ENCODE assay signal across 9 cellular contexts in the genomic region with DNA sequence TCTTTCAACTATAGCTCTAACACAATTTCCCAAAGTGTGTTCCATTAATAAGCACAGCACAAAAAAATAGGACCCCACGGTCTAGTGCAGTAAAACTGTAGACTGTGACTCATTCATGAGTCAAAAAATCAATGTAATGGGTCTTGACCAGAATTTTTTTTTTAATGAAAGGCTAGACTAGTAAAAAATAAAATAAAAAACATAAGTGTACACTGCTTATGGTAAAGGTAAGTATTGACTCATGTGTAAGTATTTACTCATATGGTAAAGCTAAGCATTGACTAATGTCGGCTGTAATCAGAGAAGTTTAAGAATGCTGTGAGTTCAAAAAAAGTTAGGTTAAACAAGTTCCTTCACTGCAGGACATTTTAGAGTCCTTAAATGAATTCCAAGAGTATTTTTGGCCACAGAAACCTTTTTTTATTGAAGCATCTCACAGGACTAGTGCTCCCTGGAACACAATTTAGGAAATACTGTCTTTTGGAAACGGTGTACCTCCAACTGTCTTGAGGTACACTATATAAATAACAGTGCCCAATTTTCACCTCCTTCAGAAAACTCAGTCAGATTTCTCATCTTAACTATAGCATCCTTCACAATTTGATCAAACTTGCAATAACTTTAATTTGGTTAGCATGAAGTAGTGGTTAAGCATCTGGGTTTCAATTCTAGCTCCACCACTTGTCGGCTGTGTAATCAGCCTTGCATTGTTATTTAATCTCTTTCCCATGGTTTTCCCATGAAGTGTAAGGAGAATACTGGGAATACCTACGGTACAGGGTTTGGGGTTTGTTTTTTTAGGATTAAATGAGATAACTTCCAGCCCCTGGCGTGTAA. TPM values are rescaled to one million over a fixed set of nuclear protein-coding genes. Genes with fewer than 3 reads are reported as not detected.
A peak's percentile ranks its signal among the peaks of the same experiment; 100 is the strongest.
DNase-seq lines count a peak whose midpoint lies in the region; ATAC-seq and TF ChIP-seq lines count a peak whose summit lies in the region.
"Had no signal": no experiment of that assay in that cellular context is flagged by ENCODE, and none has a peak within 500 bp of the region (broad histone marks: within the 10 kb centered on the region; RNA-seq: fewer than 3 reads in every experiment).

No MANE protein-coding gene starts in this region.

- no peak for TF ChIP-seq EP300 in suprapubic skin (IDR thresholded peaks at IDR 0.05)

- H3K4me3 ChIP-seq in epithelial cell of proximal tubule (ENCODE audit: low read depth, low read length) (peak overlapping the region; percentile 42), suprapubic skin (peak overlapping the region; percentile 6)

- H3K9me3 Mint-ChIP-seq in CD4-positive, alpha-beta T cell = no peaks in the 10 kb centered on the region

- WGBS in suprapubic skin = 36% methylated on average over 6 of the region's 6 CpGs

- peaks cover 4% of the 10 kb centered on the region for H3K4me1 ChIP-seq in suprapubic skin

- no peaks in the 10 kb centered on the region for H3K27me3 ChIP-seq in suprapubic skin
- H3K27me3 ChIP-seq in CD4-positive, alpha-beta T cell (ENCODE audit: control insufficient read depth, insufficient read depth, low read length) = no peaks in the 10 kb centered on the region

- H3K4me3 Mint-ChIP-seq in CD4-positive, alpha-beta T cell = no peak overlapping the region

- H3K27me3 Mint-ChIP-seq in CD4-positive, alpha-beta T cell = peaks cover 21% of the 10 kb centered on the region

- H3K36me3 Mint-ChIP-seq in CD4-positive, alpha-beta T cell (ENCODE audit: low read depth) = no peaks in the 10 kb centered on the region

- POLR2A ChIA-PET in CD4-positive, alpha-beta T cell (lab: Charles Lee) = no interaction called here

- intact Hi-C loops in CD4-positive, alpha-beta T cell (cut with DNase I, micrococcal nuclease) = loop anchor here in 1 of 2 experiments (2.0 kb wide), 1 partner anchor 470 kb away; no protein-coding TSS in a partner anchor

- H3K27ac Mint-ChIP-seq in CD4-positive, alpha-beta T cell = no peak overlapping the region

- DNase-seq in epithelial cell of proximal tubule (ENCODE audit: low read depth) (no peak), suprapubic skin (ENCODE audit: low spot score in 2 of 2) (no peak), cortex of kidney (lab: John Stamatoyannopoulos, UW) (no peak)
- no peak for DNase-seq in CD4-positive, alpha-beta T cell
- DNase-seq in activated CD4-positive, alpha-beta T cell treated with anti-CD3 and anti-CD28 coated beads, Interleukin-2, amount 50 U/mL, for 1 hour = no peak

- no peak for TF ChIP-seq CTCF in epithelial cell of proximal tubule (conservative IDR thresholded peaks at IDR 0.05; ENCODE audit: low read depth, low read length)
- TF ChIP-seq CTCF in suprapubic skin (IDR thresholded peaks at IDR 0.05) = no peak
- TF ChIP-seq CTCF in CD4-positive, alpha-beta T cell (IDR thresholded peaks at IDR 0.05) = no peak

- H3K9me3 ChIP-seq in suprapubic skin = no peaks in the 10 kb centered on the region
- H3K9me3 ChIP-seq in CD4-positive, alpha-beta T cell (ENCODE audit: control insufficient read depth, low read length) = no peaks in the 10 kb centered on the region

- no peak overlapping the region for H3K27ac ChIP-seq in suprapubic skin
- no peak overlapping the region for H3K27ac ChIP-seq in CD4-positive, alpha-beta T cell (ENCODE audit: low read depth, low read length)
- H3K27ac ChIP-seq: epithelial cell of prostate had no signal

- peak; percentile 18 for ATAC-seq in GM21367 (IDR thresholded peaks at IDR 0.05; ENCODE audit: unreplicated experiment)
- ATAC-seq in HG03469 (IDR thresholded peaks at IDR 0.05; ENCODE audit: unreplicated experiment) = peak; percentile 9
- ATAC-seq in CD4-positive, alpha-beta T cell (ENCODE audit: poor library complexity) = no peak

- no peaks in the 10 kb centered on the region for H3K36me3 ChIP-seq in suprapubic skin

- H3K4me1 Mint-ChIP-seq in CD4-positive, alpha-beta T cell (ENCODE audit: low read depth) = peaks cover 11% of the 10 kb centered on the region

- TF ChIP-seq POLR2A in suprapubic skin (IDR thresholded peaks at IDR 0.05) = no peak

- CTCF ChIA-PET in CD4-positive, alpha-beta T cell (lab: Charles Lee) = interaction anchor here (1.8 kb wide), 1 partner anchor 469 kb away, joined by 9 read pairs; no protein-coding TSS in a partner anchor

RNA-seq across cellular contexts. Expression of a gene that starts 2.1 kb away (rescaled TPM):
- total RNA-seq in epithelial cell of proximal tubule (not detected in 2 replicates), suprapubic skin (not detected)
- not detected for total RNA-seq in CD4-positive, alpha-beta T cell
- total RNA-seq: mucosa of gallbladder had no signal

RNA-seq across cellular contexts. Expression of a gene that starts 37.4 kb away (rescaled TPM):
- total RNA-seq in epithelial cell of proximal tubule (2.7 and 3.1 TPM in 2 replicates), suprapubic skin (10 to 100 TPM; 17.5 to 36.8 (median 34.5) TPM)
- total RNA-seq in CD4-positive, alpha-beta T cell = under 1 TPM in 1 of 2 experiments, not detected in 1; 0.05 TPM
